ENCODE assay signal across 15 cellular contexts in genomic region chr4:74108457-74109115, GRCh38. TPM values are rescaled to one million over a fixed set of nuclear protein-coding genes. Genes with fewer than 3 reads are reported as not detected.
DNase-seq lines count a peak whose midpoint lies in the region; ATAC-seq and TF ChIP-seq lines count a peak whose summit lies in the region.
"Had no signal": no experiment of that assay in that cellular context is flagged by ENCODE, and none has a peak within 500 bp of the region (broad histone marks: within the 10 kb centered on the region; RNA-seq: fewer than 3 reads in every experiment).

No MANE protein-coding gene starts in this region.

- no peaks in the 10 kb centered on the region for H3K36me3 Mint-ChIP-seq in HFFc6 (ENCODE audit: low read depth)

- peak overlapping the region; percentile 45 for H3K4me3 Mint-ChIP-seq in HFFc6
- H3K4me3 Mint-ChIP-seq: activated T-cell treated with anti-CD3 and anti-CD28 coated beads, Interleukin-2, amount 50 U/mL, for 24 hours; T-helper 2 cell treated with Interferon-gamma antibody and Interleukin-4, amounts not matched to agents 5 μg/mL and 100 μg/mL, for 36 hours had no signal

- no peak for TF ChIP-seq EP300 in ovary (IDR thresholded peaks at IDR 0.05)

- H3K4me1 ChIP-seq in breast epithelium, result peaks cover 0 to 4% of the 10 kb centered on the region in 2 donors
- H3K4me1 ChIP-seq in right lobe of liver, result peaks cover 0 to 54% (median 24%) of the 10 kb centered on the region in 4 donors
- peaks cover 6 to 16% (median 12%) of the 10 kb centered on the region in 3 donors for H3K4me1 ChIP-seq in skeletal muscle tissue (ENCODE audit: control insufficient read depth in 3 of 3, insufficient read depth in 3 of 3, low read length in 3 of 3)
- H3K4me1 ChIP-seq in ovary (ENCODE audit: insufficient read depth), result no peaks in the 10 kb centered on the region

- peak overlapping the region; percentile 82 to 91 for H3K27ac ChIP-seq in breast epithelium
- H3K27ac ChIP-seq in right lobe of liver, result peak overlapping the region in 2 of 3 donors; percentile 4 to 55
- peak overlapping the region; percentile 78 for H3K27ac ChIP-seq in skeletal muscle tissue (ENCODE audit: low read depth, low read length)
- no peak overlapping the region for H3K27ac ChIP-seq in ovary
- H3K27ac ChIP-seq: KMS-11 had no signal

- TF ChIP-seq CTCF in HFFc6 (IDR thresholded peaks at IDR 0.05), result no peak
- no peak for TF ChIP-seq CTCF in breast epithelium (IDR thresholded peaks at IDR 0.05)
- TF ChIP-seq CTCF in right lobe of liver (IDR thresholded peaks at IDR 0.05), result no peak
- TF ChIP-seq CTCF in ovary (IDR thresholded peaks at IDR 0.05), result no peak
- TF ChIP-seq CTCF in GM10266 (IDR thresholded peaks at IDR 0.05; ENCODE audit: control insufficient read depth, insufficient read depth, low read depth, missing control alignments), result no peak

- WGBS in right lobe of liver (ENCODE audit: insufficient coverage, low coverage, low lambda C conversion rate, missing lambda C conversion rate), result 100% methylated on average over 1 of the region's 1 CpG
- 97 to 99% (median 97%) methylated on average over 1 of the region's 1 CpG for WGBS in ovary, 3 donors

- peaks cover 59% of the 10 kb centered on the region for H3K4me1 Mint-ChIP-seq in HFFc6 (ENCODE audit: low read depth)

- H3K4me3 ChIP-seq in breast epithelium (no peak overlapping the region), right lobe of liver (no peak overlapping the region), skeletal muscle tissue (ENCODE audit: low read length in 3 of 3) (no peak overlapping the region), ovary (no peak overlapping the region)

- peak overlapping the region; percentile 100 for H3K27ac Mint-ChIP-seq in HFFc6
- H3K27ac Mint-ChIP-seq: activated T-cell treated with anti-CD3 and anti-CD28 coated beads, Interleukin-2, amount 50 U/mL, for 24 hours; T-helper 2 cell treated with Interferon-gamma antibody and Interleukin-4, amounts not matched to agents 5 μg/mL and 100 μg/mL, for 36 hours had no signal

- intact Hi-C loops in breast epithelium (cut with DNase I; ENCODE audit: low total_unique reads), result no loop called here
- intact Hi-C loops in right lobe of liver (cut with DNase I), result no loop called here
- intact Hi-C loops in ovary (cut with DNase I), result no loop called here

- TF ChIP-seq POLR2A in breast epithelium (IDR thresholded peaks at IDR 0.05) (no peak), right lobe of liver (IDR thresholded peaks at IDR 0.05) (no peak), ovary (IDR thresholded peaks at IDR 0.05) (no peak)

- ATAC-seq in right lobe of liver, result no peak

- H3K27me3 ChIP-seq in breast epithelium, result no peaks in the 10 kb centered on the region
- no peaks in the 10 kb centered on the region for H3K27me3 ChIP-seq in right lobe of liver
- no peaks in the 10 kb centered on the region for H3K27me3 ChIP-seq in skeletal muscle tissue (ENCODE audit: control insufficient read depth in 3 of 3, insufficient read depth in 3 of 3, low read length in 3 of 3)
- H3K27me3 ChIP-seq in ovary, result no peaks in the 10 kb centered on the region

- no peaks in the 10 kb centered on the region for H3K27me3 Mint-ChIP-seq in HFFc6 (ENCODE audit: insufficient read depth)

- no peak for DNase-seq in HFFc6
- DNase-seq in breast epithelium (ENCODE audit: low spot score in 2 of 2), result no peak
- DNase-seq in right lobe of liver, result no peak
- DNase-seq in ovary, result no peak
- no peak for DNase-seq in nucleus accumbens (lab: John Stamatoyannopoulos, UW)
- DNase-seq in stimulated activated CD4-positive, alpha-beta T cell treated with anti-CD3 and anti-CD28 coated beads, Interleukin-12 subunit alpha, Interleukin-12 subunit beta, amount 100 ng/mL, for 4 hours, result no peak
- DNase-seq in GM10266 (ENCODE audit: extremely low spot score), result no peak
- DNase-seq: activated CD4-positive, alpha-beta T cell treated with anti-CD3 and anti-CD28 coated beads for 4 hours; activated T-cell treated with anti-CD3 and anti-CD28 coated beads, Interleukin-2, amount 50 U/mL, for 24 hours; C1 segment of cervical spinal cord; NCI-H524; occipital lobe had no signal

- no peaks in the 10 kb centered on the region for H3K36me3 ChIP-seq in breast epithelium
- no peaks in the 10 kb centered on the region for H3K36me3 ChIP-seq in right lobe of liver
- no peaks in the 10 kb centered on the region for H3K36me3 ChIP-seq in skeletal muscle tissue (ENCODE audit: control insufficient read depth in 3 of 3, insufficient read depth in 3 of 3, low read length in 3 of 3)
- no peaks in the 10 kb centered on the region for H3K36me3 ChIP-seq in ovary

- H3K9ac ChIP-seq in skeletal muscle tissue (ENCODE audit: low read depth in 1 of 3, low read length in 3 of 3), result peak overlapping the region in 1 of 3 donors; percentile 18
- H3K9ac ChIP-seq: KMS-11 had no signal

- H3K9me3 ChIP-seq in breast epithelium (no peaks in the 10 kb centered on the region), right lobe of liver (no peaks in the 10 kb centered on the region), skeletal muscle tissue (ENCODE audit: control insufficient read depth in 3 of 3, low read length in 3 of 3) (no peaks in the 10 kb centered on the region), ovary (no peaks in the 10 kb centered on the region)

- H3K9me3 Mint-ChIP-seq in HFFc6, result no peaks in the 10 kb centered on the region
- H3K9me3 Mint-ChIP-seq: activated T-cell treated with anti-CD3 and anti-CD28 coated beads, Interleukin-2, amount 50 U/mL, for 24 hours; T-helper 2 cell treated with Interferon-gamma antibody and Interleukin-4, amounts not matched to agents 5 μg/mL and 100 μg/mL, for 36 hours had no signal

RNA-seq across cellular contexts. Expression of gene CXCL2, which starts 9.6 kb away (rescaled TPM):
- 1 to 10 TPM; 1.1 to 3.2 (median 1.9) TPM for total RNA-seq in HFFc6 (2021; fragmentation: NEBNext Ultra II Directional; extraction: Animal tissue kit (Norgen Biotek cat#: 25700))
- total RNA-seq in breast epithelium, result 10 to 100 TPM; 12.2 to 51.8 (median 16.1) TPM
- 100 to 1,000 TPM in 5 of 6 experiments, 10 to 100 TPM in 1; 34.8 to 333 (median 143) TPM for total RNA-seq in right lobe of liver
- total RNA-seq in skeletal muscle tissue, result 3.1 TPM
- 100 to 1,000 TPM in 1 of 7 donors, 10 to 100 TPM in 3, 1 to 10 TPM in 3; 2.8 to 431 (median 11.0) TPM for total RNA-seq in ovary
- 10 to 100 TPM in 1 of 2 donors, 1 to 10 TPM in 1; 3.4 to 12.7 TPM for polyA plus RNA-seq in ovary

RNA-seq across cellular contexts. Expression of gene MTHFD2L, which starts 49.3 kb away (rescaled TPM):
- total RNA-seq in HFFc6 (2021; fragmentation: NEBNext Ultra II Directional; extraction: Animal tissue kit (Norgen Biotek cat#: 25700)), result 1 to 10 TPM; 5.2 to 9.0 (median 8.1) TPM
- total RNA-seq in breast epithelium, result 10 to 100 TPM; 20.5 to 48.1 (median 29.2) TPM
- 10 to 100 TPM; 18.8 to 45.5 (median 26.5) TPM for total RNA-seq in right lobe of liver
- total RNA-seq in skeletal muscle tissue, result 20.9 TPM
- total RNA-seq in ovary, result 10 to 100 TPM; 12.3 to 19.3 (median 14.5) TPM
- 1 to 10 TPM; 5.8 to 8.6 TPM for polyA plus RNA-seq in ovary

Comparison
In these comparisons a context has a peak if more than half of its experiments do, and no peak if none do; other contexts are left out.
1. H3K27ac ChIP-seq: peak in breast epithelium (2 of 2), right lobe of liver (2 of 3) and skeletal muscle tissue (single experiment); none in ovary (0 of 2).